In genomic region chr11:1228921-1229451, GRCh38 we compare ENCODE assay signal across 1 cellular context.
TF ChIP-seq lines count a peak whose summit lies in the region.

No MANE protein-coding gene starts in this region.

TF ChIP-seq in GM23338, 12 proteins besides CTCF, POLR2A, EP300 and RAD21 (continued from another document):
- TF ChIP-seq ZNF462 (CRISPR knock-in tag; IDR thresholded peaks at IDR 0.05), result no peak
- TF ChIP-seq EZH2 (IDR thresholded peaks at IDR 0.05; ENCODE audit: low read depth, unreplicated experiment), result no peak
- TF ChIP-seq POLR2AphosphoS5 (IDR thresholded peaks at IDR 0.05; ENCODE audit: low read depth), result no peak
- TF ChIP-seq ETS1 (IDR thresholded peaks at IDR 0.05), result no peak
- no peak for TF ChIP-seq JUNB (IDR thresholded peaks at IDR 0.05; ENCODE audit: unreplicated experiment)
- TF ChIP-seq NANOG (IDR thresholded peaks at IDR 0.05; ENCODE audit: borderline replicate concordance), result no peak
- no peak for TF ChIP-seq REST (IDR thresholded peaks at IDR 0.05; ENCODE audit: unreplicated experiment)
- no peak for TF ChIP-seq CREB1 (CRISPR knock-in tag; IDR thresholded peaks at IDR 0.05; ENCODE audit: low read depth)
- no peak for TF ChIP-seq STAT1 (IDR thresholded peaks at IDR 0.05; ENCODE audit: unreplicated experiment)
